Comparison of ENCODE assay signal across 9 cellular contexts in the genomic region with DNA sequence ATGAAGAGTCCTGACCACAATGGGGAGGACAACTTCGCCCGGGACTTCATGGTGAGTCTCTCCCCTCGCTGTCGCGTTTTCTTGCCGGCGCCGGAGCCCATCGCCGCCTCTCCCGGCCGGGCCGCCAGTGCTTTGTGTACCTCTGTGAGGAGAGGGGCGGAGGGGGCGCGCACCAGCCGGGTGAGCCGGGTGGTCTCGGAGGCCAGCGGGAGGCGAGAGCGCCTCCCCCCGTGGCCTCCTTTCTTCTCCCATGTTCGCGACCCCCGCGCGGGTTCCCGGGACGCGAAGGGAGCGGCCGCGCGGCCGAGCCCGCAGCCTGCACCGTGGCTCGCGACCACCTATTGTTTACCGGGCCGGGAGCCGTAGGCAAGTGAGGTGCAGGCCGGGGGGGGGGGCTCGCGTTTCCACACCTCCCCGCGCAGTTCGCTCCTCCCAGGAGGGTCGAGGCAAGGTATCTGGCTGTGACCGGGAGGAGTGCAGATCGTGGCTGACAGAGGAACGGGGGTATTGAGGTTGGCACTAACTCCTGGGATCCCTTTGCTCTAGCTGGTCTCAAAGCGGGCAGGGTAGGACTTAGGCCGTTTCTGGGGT. TPM values are rescaled to one million over a fixed set of nuclear protein-coding genes. Genes with fewer than 3 reads are reported as not detected.
DNase-seq lines count a peak whose midpoint lies in the region; ATAC-seq, FAIRE-seq and TF ChIP-seq lines count a peak whose summit lies in the region.
"Had no signal": no experiment of that assay in that cellular context is flagged by ENCODE, and none has a peak within 500 bp of the region (broad histone marks: within the 10 kb centered on the region; RNA-seq: fewer than 3 reads in every experiment).

No MANE protein-coding gene starts in this region.

- 0% methylated on average over 3 of the region's 55 CpGs; no CpG with 5 or more reads in 1 of the 2 donors for WGBS in esophagus squamous epithelium, 2 donors

- peak overlapping the region; percentile 84 to 90 for H3K4me3 Mint-ChIP-seq in activated T-cell treated with anti-CD3 and anti-CD28 coated beads, Interleukin-2, amount 50 U/mL, for 72 hours
- peak overlapping the region; percentile 87 for H3K4me3 Mint-ChIP-seq in natural killer cell treated with Interleukin-12 subunit alpha and Interleukin-12 subunit beta and Interleukin-15 and Interleukin-18, amount 100 ng/mL, for 72 hours

- H3K36me3 ChIP-seq in esophagus squamous epithelium (no peaks in the 10 kb centered on the region), thoracic aorta (no peaks in the 10 kb centered on the region)

- H3K27me3 ChIP-seq in esophagus squamous epithelium: no peaks in the 10 kb centered on the region
- H3K27me3 ChIP-seq in thoracic aorta (replicated peaks; ENCODE audit: insufficient read depth): no peaks in the 10 kb centered on the region

- H3K4me1 Mint-ChIP-seq in activated T-cell treated with anti-CD3 and anti-CD28 coated beads, Interleukin-2, amount 50 U/mL, for 72 hours (ENCODE audit: low read depth): peaks cover 35% of the 10 kb centered on the region
- H3K4me1 Mint-ChIP-seq in natural killer cell treated with Interleukin-12 subunit alpha and Interleukin-12 subunit beta and Interleukin-15 and Interleukin-18, amount 100 ng/mL, for 72 hours (ENCODE audit: low read depth in 2 of 2): peaks cover 29 to 44% of the 10 kb centered on the region in 2 donors

- H3K27ac ChIP-seq in esophagus squamous epithelium: peak overlapping the region; percentile 96 to 99 (median 98)
- H3K27ac ChIP-seq in thoracic aorta: peak overlapping the region; percentile 90 to 92

- no peaks in the 10 kb centered on the region for H3K9me3 Mint-ChIP-seq in activated T-cell treated with anti-CD3 and anti-CD28 coated beads, Interleukin-2, amount 50 U/mL, for 72 hours
- no peaks in the 10 kb centered on the region for H3K9me3 Mint-ChIP-seq in natural killer cell treated with Interleukin-12 subunit alpha and Interleukin-12 subunit beta and Interleukin-15 and Interleukin-18, amount 100 ng/mL, for 72 hours

- FAIRE-seq in GM12891 (lab: Jason Lieb, UNC): peak; percentile 74
- FAIRE-seq: colon had no signal

- H3K36me3 Mint-ChIP-seq in activated T-cell treated with anti-CD3 and anti-CD28 coated beads, Interleukin-2, amount 50 U/mL, for 72 hours (ENCODE audit: insufficient read depth in 2 of 2): no peaks in the 10 kb centered on the region
- no peaks in the 10 kb centered on the region for H3K36me3 Mint-ChIP-seq in natural killer cell treated with Interleukin-12 subunit alpha and Interleukin-12 subunit beta and Interleukin-15 and Interleukin-18, amount 100 ng/mL, for 72 hours

- no peaks in the 10 kb centered on the region for H3K9me3 ChIP-seq in esophagus squamous epithelium
- no peaks in the 10 kb centered on the region for H3K9me3 ChIP-seq in thoracic aorta

- H3K27ac Mint-ChIP-seq in activated T-cell treated with anti-CD3 and anti-CD28 coated beads, Interleukin-2, amount 50 U/mL, for 72 hours: peak overlapping the region; percentile 67
- peak overlapping the region; percentile 69 to 77 for H3K27ac Mint-ChIP-seq in natural killer cell treated with Interleukin-12 subunit alpha and Interleukin-12 subunit beta and Interleukin-15 and Interleukin-18, amount 100 ng/mL, for 72 hours

- DNase-seq in GM12891 (ENCODE audit: insufficient read length, low spot score) (peak; percentile 43), NCI-H69 (lab: John Stamatoyannopoulos, UW) (peak; percentile 85), esophagus squamous epithelium (lab: John Stamatoyannopoulos, UW) (no peak), thoracic aorta (ENCODE audit: low spot score) (no peak)
- peak; percentile 62 to 63 for DNase-seq in activated T-cell treated with anti-CD3 and anti-CD28 coated beads, Interleukin-2, amount 50 U/mL, for 72 hours
- peak; percentile 61 for DNase-seq in natural killer cell treated with Interleukin-12 subunit alpha and Interleukin-12 subunit beta and Interleukin-15 and Interleukin-18, amount 100 ng/mL, for 72 hours (ENCODE audit: low spot score)

- intact Hi-C loops in esophagus squamous epithelium (cut with DNase I): no loop called here

- H3K27me3 Mint-ChIP-seq in activated T-cell treated with anti-CD3 and anti-CD28 coated beads, Interleukin-2, amount 50 U/mL, for 72 hours (ENCODE audit: low read depth): no peaks in the 10 kb centered on the region
- H3K27me3 Mint-ChIP-seq in natural killer cell treated with Interleukin-12 subunit alpha and Interleukin-12 subunit beta and Interleukin-15 and Interleukin-18, amount 100 ng/mL, for 72 hours: no peaks in the 10 kb centered on the region

- TF ChIP-seq CTCF in esophagus squamous epithelium (IDR thresholded peaks at IDR 0.05): no peak
- TF ChIP-seq CTCF in thoracic aorta (IDR thresholded peaks at IDR 0.05): no peak

- H3K4me1 ChIP-seq in esophagus squamous epithelium (peaks cover 8 to 47% (median 28%) of the 10 kb centered on the region in 3 donors), thoracic aorta (ENCODE audit: control insufficient read depth in 1 of 2, low read depth in 2 of 2) (peaks cover 26 to 33% of the 10 kb centered on the region in 2 donors)

- TF ChIP-seq POLR2A in GM12891 (IDR thresholded peaks at IDR 0.05; ENCODE audit: low read depth, low read length) (no peak; the same call in 1 of the 2 replicates), esophagus squamous epithelium (IDR thresholded peaks at IDR 0.05) (no peak)

- ATAC-seq in HG02970 (IDR thresholded peaks at IDR 0.05; ENCODE audit: low FRiP score, unreplicated experiment): peak; percentile 17
- peak; percentile 20 to 23 for ATAC-seq in activated T-cell treated with anti-CD3 and anti-CD28 coated beads, Interleukin-2, amount 50 U/mL, for 72 hours (replicated peaks in 1 of 2)
- peak in 1 of 2 donors; percentile 24 for ATAC-seq in natural killer cell treated with Interleukin-12 subunit alpha and Interleukin-12 subunit beta and Interleukin-15 and Interleukin-18, amount 100 ng/mL, for 72 hours
- no peak for ATAC-seq in thoracic aorta (ENCODE audit: insufficient number of reproducible peaks, low FRiP score, low read depth)
- no peak for ATAC-seq in GM19463 (IDR thresholded peaks at IDR 0.05; ENCODE audit: unreplicated experiment)

- peak overlapping the region; percentile 88 to 99 (median 98) for H3K4me3 ChIP-seq in esophagus squamous epithelium
- H3K4me3 ChIP-seq in thoracic aorta: peak overlapping the region; percentile 86

TF ChIP-seq in GM12891, 5 proteins besides CTCF, POLR2A, EP300 and RAD21:
- TF ChIP-seq PAX5 (IDR thresholded peaks at IDR 0.05; ENCODE audit: insufficient read depth, low read length, severe bottlenecking) (no peak), POLR2AphosphoS5 (IDR thresholded peaks at IDR 0.05; ENCODE audit: low read depth, low read length) (no peak), POU2F2 (IDR thresholded peaks at IDR 0.05; ENCODE audit: low read depth, low read length) (no peak), TAF1 (IDR thresholded peaks at IDR 0.05; ENCODE audit: low read depth, low read length) (no peak), SPI1 (IDR thresholded peaks at IDR 0.05; ENCODE audit: low read depth, low read length) (no peak)
TF ChIP-seq in GM12891: peak in this region for 0.

RNA-seq across cellular contexts. Expression of a gene that starts 0.6 kb away (rescaled TPM):
- 18.2 TPM for polyA plus RNA-seq in GM12891 (2012; ENCODE audit: low read depth, missing spikeins)
- 10 to 100 TPM; 10.5 to 11.1 TPM for total RNA-seq in activated T-cell treated with anti-CD3 and anti-CD28 coated beads, Interleukin-2, amount 50 U/mL, for 72 hours
- total RNA-seq in esophagus squamous epithelium (10 to 100 TPM; 29.4 to 97.9 (median 63.2) TPM), thoracic aorta (100 to 1,000 TPM in 1 of 2 donors, 10 to 100 TPM in 1; 70.5 to 173 TPM)
- total RNA-seq in natural killer cell treated with Interleukin-12 subunit alpha and Interleukin-12 subunit beta and Interleukin-15 and Interleukin-18, amount 100 ng/mL, for 72 hours: 10 to 100 TPM; 33.8 to 84.3 TPM

Comparison
In these comparisons a context has a peak if more than half of its experiments do, and no peak if none do; other contexts are left out.
1. DNase-seq: peak in GM12891 (single experiment), NCI-H69 (single experiment), activated T-cell treated with anti-CD3 and anti-CD28 coated beads, Interleukin-2, amount 50 U/mL, for 72 hours (2 of 2) and natural killer cell treated with Interleukin-12 subunit alpha and Interleukin-12 subunit beta and Interleukin-15 and Interleukin-18, amount 100 ng/mL, for 72 hours (single experiment); none in esophagus squamous epithelium (single experiment) and thoracic aorta (single experiment).
2. ATAC-seq: peak in HG02970 (single experiment) and activated T-cell treated with anti-CD3 and anti-CD28 coated beads, Interleukin-2, amount 50 U/mL, for 72 hours (2 of 2); none in thoracic aorta (single experiment) and GM19463 (single experiment).